8 cellular contexts compared by ENCODE assay signal in genomic region chr3:194485876-194486539, GRCh38. TPM values are rescaled to one million over a fixed set of nuclear protein-coding genes. Genes with fewer than 3 reads are reported as not detected.
DNase-seq lines count a peak whose midpoint lies in the region; ATAC-seq and TF ChIP-seq lines count a peak whose summit lies in the region.

No MANE protein-coding gene starts in this region.

- peaks cover 8% of the 10 kb centered on the region for H3K9me3 Mint-ChIP-seq in glutamatergic neuron (ENCODE audit: unreplicated experiment)

- peak overlapping the region; percentile 65 to 87 (median 76) for H3K4me3 ChIP-seq in Peyer's patch
- H3K4me3 ChIP-seq in urinary bladder (ENCODE audit: low read depth, low read length), result peak overlapping the region; percentile 95

- WGBS in urinary bladder, result under 1% methylated on average over 42 of the region's 42 CpGs

- peak overlapping the region; percentile 59 for H3K27ac Mint-ChIP-seq in glutamatergic neuron (ENCODE audit: unreplicated experiment)

- TF ChIP-seq CTCF in GM10248 (IDR thresholded peaks at IDR 0.05; ENCODE audit: control extremely low read depth, extremely low read depth, low read depth, missing control alignments) (no peak), Peyer's patch (IDR thresholded peaks at IDR 0.05) (peak in 3 of 6 experiments; percentile 13 to 24 (median 19)), glutamatergic neuron (IDR thresholded peaks at IDR 0.05; ENCODE audit: partially characterized antibody, unreplicated experiment) (no peak)

- peaks cover 5% of the 10 kb centered on the region for H3K4me1 Mint-ChIP-seq in glutamatergic neuron (ENCODE audit: low read depth, unreplicated experiment)

- H3K4me3 Mint-ChIP-seq in glutamatergic neuron (ENCODE audit: unreplicated experiment), result peak overlapping the region; percentile 89

- CTCF ChIA-PET in GM10248 (lab: Yijun Ruan, JAX), result interaction anchor here (1.0 to 3.9 kb wide), 5 partner anchors 7 to 45 kb away, joined by 3 to 55 read pairs (median 4); no protein-coding TSS in a partner anchor

- peaks cover 8% of the 10 kb centered on the region for H3K36me3 Mint-ChIP-seq in glutamatergic neuron (ENCODE audit: unreplicated experiment)

- H3K36me3 ChIP-seq in Peyer's patch (no peaks in the 10 kb centered on the region), urinary bladder (ENCODE audit: insufficient read depth) (no peaks in the 10 kb centered on the region)

- H3K9me3 ChIP-seq in Peyer's patch, result no peaks in the 10 kb centered on the region

- H3K4me1 ChIP-seq in Peyer's patch (peaks cover 0 to 31% (median 1%) of the 10 kb centered on the region in 4 donors), urinary bladder (ENCODE audit: insufficient read depth) (no peaks in the 10 kb centered on the region)

- DNase-seq in GM10248 (ENCODE audit: extremely low spot score) (peak; percentile 43), Peyer's patch (peak; percentile 56 to 66 (median 65)), glutamatergic neuron (no peak), posterior vena cava (ENCODE audit: low spot score) (peak; percentile 87), NCI-H2196 treated with DMSO at 0.1 percent for 48 hours (lab: John Stamatoyannopoulos, UW; ENCODE audit: unreplicated experiment) (no peak)
- DNase-seq in activated naive CD4-positive, alpha-beta T cell treated with Interleukin-2 at 50 U/mL for 16 hours, result peak; percentile 76

- peaks cover 7% of the 10 kb centered on the region for H3K27me3 Mint-ChIP-seq in glutamatergic neuron (ENCODE audit: unreplicated experiment)

- no peak for TF ChIP-seq POLR2A in Peyer's patch (IDR thresholded peaks at IDR 0.05)

- POLR2A ChIA-PET in GM10248 (lab: Yijun Ruan, JAX), result interaction anchor here (1.0 kb wide), 1 partner anchor 23 kb away, joined by 3 read pairs; no protein-coding TSS in a partner anchor

- intact Hi-C loops in posterior vena cava (cut with DNase I), result loop anchor here (5.0 kb wide), 2 partner anchors 101 to 441 kb away; no protein-coding TSS in a partner anchor

- H3K27ac ChIP-seq in Peyer's patch, result peak overlapping the region; percentile 88 to 95 (median 92)
- peak overlapping the region; percentile 70 for H3K27ac ChIP-seq in urinary bladder (ENCODE audit: low read depth)

- no peaks in the 10 kb centered on the region for H3K27me3 ChIP-seq in Peyer's patch

- ATAC-seq in HG02588 (IDR thresholded peaks at IDR 0.05; ENCODE audit: unreplicated experiment), result peak; percentile 0

RNA-seq across cellular contexts. Expression of gene ATP13A3, which starts 0.8 kb away (rescaled TPM):
- total RNA-seq in Peyer's patch (10 to 100 TPM; 54.3 to 67.2 (median 58.2) TPM), glutamatergic neuron (ENCODE audit: unreplicated experiment) (41.6 TPM), posterior vena cava (100 to 1,000 TPM in 1 of 2 donors, 10 to 100 TPM in 1; 86.3 to 152 TPM), urinary bladder (111 TPM)
- 20.3 TPM for polyA plus RNA-seq in urinary bladder

Comparison
In these comparisons a context has a peak if more than half of its experiments do, and no peak if none do; other contexts are left out.
1. DNase-seq: peak in GM10248 (single experiment), Peyer's patch (3 of 3), activated naive CD4-positive, alpha-beta T cell treated with Interleukin-2 at 50 U/mL for 16 hours (single experiment) and posterior vena cava (single experiment); none in glutamatergic neuron (single experiment) and NCI-H2196 treated with DMSO at 0.1 percent for 48 hours (single experiment).